Comparison of ENCODE assay signal across 10 cellular contexts in the genomic region with DNA sequence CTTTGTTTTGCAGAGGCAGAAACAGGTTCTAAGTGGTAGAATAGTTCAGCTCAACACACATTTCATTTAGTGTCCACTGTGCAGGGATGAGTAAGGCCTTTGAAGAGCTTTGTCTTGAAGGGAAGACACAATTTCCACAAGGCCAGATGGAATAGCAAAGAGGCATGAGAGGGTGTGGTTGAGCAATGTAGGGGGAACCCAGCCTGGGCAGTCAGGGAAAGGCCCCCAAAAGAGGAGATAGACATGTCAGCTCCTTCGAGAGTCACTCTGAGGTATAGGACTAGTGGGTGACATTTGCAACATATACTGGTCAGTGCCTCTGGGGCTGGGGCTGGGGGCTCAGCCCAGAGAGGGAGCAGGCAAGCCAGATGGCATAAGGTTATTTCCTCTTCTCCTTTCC. TPM values are rescaled to one million over a fixed set of nuclear protein-coding genes. Genes with fewer than 3 reads are reported as not detected.
DNase-seq lines count a peak whose midpoint lies in the region; ATAC-seq and TF ChIP-seq lines count a peak whose summit lies in the region.
"Had no signal": no experiment of that assay in that cellular context is flagged by ENCODE, and none has a peak within 500 bp of the region (broad histone marks: within the 10 kb centered on the region; RNA-seq: fewer than 3 reads in every experiment).

No MANE protein-coding gene starts in this region.

- peak overlapping the region in 7 of 9 donors; percentile 4 to 84 (median 27) for H3K27ac Mint-ChIP-seq in naive thymus-derived CD4-positive, alpha-beta T cell
- H3K27ac Mint-ChIP-seq in Calu3 (ENCODE audit: unreplicated experiment) = no peak overlapping the region

- POLR2A ChIA-PET in naive thymus-derived CD4-positive, alpha-beta T cell (lab: Charles Lee) = no interaction called here

- peaks cover 100% of the 10 kb centered on the region for H3K4me1 ChIP-seq in left ventricle myocardium inferior
- H3K4me1 ChIP-seq in naive thymus-derived CD4-positive, alpha-beta T cell (ENCODE audit: control insufficient read depth in 2 of 2, insufficient read depth in 2 of 2, low read length in 2 of 2) = peaks cover 43 to 58% of the 10 kb centered on the region in 2 donors
- no peaks in the 10 kb centered on the region for H3K4me1 ChIP-seq in urinary bladder (ENCODE audit: insufficient read depth)
- peaks cover 19% of the 10 kb centered on the region for H3K4me1 ChIP-seq in foreskin keratinocyte
- H3K4me1 ChIP-seq: BE2C had no signal

- intact Hi-C loops in left ventricle myocardium inferior (cut with micrococcal nuclease) (no loop called here), Right ventricle myocardium inferior (cut with DNase I) (no loop called here), Calu3 (cut with micrococcal nuclease; ENCODE audit: unreplicated experiment) (no loop called here)
- intact Hi-C loops in naive thymus-derived CD4-positive, alpha-beta T cell (cut with micrococcal nuclease) = no loop called here

- H3K4me3 ChIP-seq in left ventricle myocardium inferior (peak overlapping the region; percentile 36), urinary bladder (ENCODE audit: low read depth, low read length) (peak overlapping the region; percentile 11)
- no peak overlapping the region for H3K4me3 ChIP-seq in naive thymus-derived CD4-positive, alpha-beta T cell (ENCODE audit: low read length)

- H3K4me3 Mint-ChIP-seq in naive thymus-derived CD4-positive, alpha-beta T cell = peak overlapping the region in 7 of 10 donors; percentile 27 to 83 (median 62)
- H3K4me3 Mint-ChIP-seq in Calu3 (ENCODE audit: low read depth, unreplicated experiment) = no peak overlapping the region

- BruUV-seq in Calu3 (replicated peaks; lab: Mats Ljungman, UMichigan) = no TSS peak

- ATAC-seq in Right ventricle myocardium inferior (no peak), foreskin keratinocyte (no peak), HG02678 (IDR thresholded peaks at IDR 0.05; ENCODE audit: unreplicated experiment) (no peak)
- no peak for ATAC-seq in naive thymus-derived CD4-positive, alpha-beta T cell

- 83% methylated on average over 1 of the region's 1 CpG for WGBS in urinary bladder

- CTCF ChIA-PET in naive thymus-derived CD4-positive, alpha-beta T cell (lab: Charles Lee) = interaction anchor here (0.6 to 0.7 kb wide), 2 partner anchors 563 to 1202 kb away, joined by 3 to 5 read pairs; no protein-coding TSS in a partner anchor
- CTCF ChIA-PET in Calu3 (lab: Charles Lee) = no interaction called here

- H3K27ac ChIP-seq in left ventricle myocardium inferior (replicated peaks) (peak overlapping the region; percentile 74), cingulate gyrus (ENCODE audit: low read depth, low read length) (peak overlapping the region; percentile 49), urinary bladder (ENCODE audit: low read depth) (no peak overlapping the region), foreskin keratinocyte (no peak overlapping the region)
- H3K27ac ChIP-seq in naive thymus-derived CD4-positive, alpha-beta T cell (ENCODE audit: low read depth, low read length) = peak overlapping the region; percentile 1

- peaks cover 11% of the 10 kb centered on the region for H3K36me3 ChIP-seq in left ventricle myocardium inferior
- peaks cover 0 to 35% (median 3%) of the 10 kb centered on the region in 3 experiments for H3K36me3 ChIP-seq in naive thymus-derived CD4-positive, alpha-beta T cell (ENCODE audit: control insufficient read depth in 2 of 3, insufficient read depth in 3 of 3, low read length in 3 of 3)
- H3K36me3 ChIP-seq in urinary bladder (ENCODE audit: insufficient read depth) = no peaks in the 10 kb centered on the region

- H3K9me3 ChIP-seq in left ventricle myocardium inferior (replicated peaks) = no peaks in the 10 kb centered on the region
- H3K9me3 ChIP-seq in naive thymus-derived CD4-positive, alpha-beta T cell (ENCODE audit: control insufficient read depth in 2 of 3, low read length in 3 of 3) = no peaks in the 10 kb centered on the region
- H3K9me3 ChIP-seq: BE2C had no signal

- no peak for TF ChIP-seq CTCF in left ventricle myocardium inferior (IDR thresholded peaks at IDR 0.05; ENCODE audit: borderline replicate concordance)
- no peak for TF ChIP-seq CTCF in foreskin keratinocyte (conservative IDR thresholded peaks at IDR 0.05)
- TF ChIP-seq CTCF in Calu3 (IDR thresholded peaks at IDR 0.05; ENCODE audit: unreplicated experiment) = no peak

- peaks cover 63 to 89% (median 83%) of the 10 kb centered on the region in 7 donors for H3K4me1 Mint-ChIP-seq in naive thymus-derived CD4-positive, alpha-beta T cell
- H3K4me1 Mint-ChIP-seq in Calu3 (ENCODE audit: low read depth, unreplicated experiment) = peaks cover 28% of the 10 kb centered on the region

- DNase-seq in left ventricle myocardium inferior (no peak), Right ventricle myocardium inferior (ENCODE audit: missing footprints) (no peak), foreskin keratinocyte (no peak), Calu3 (no peak)
- no peak for DNase-seq in naive thymus-derived CD4-positive, alpha-beta T cell
- DNase-seq: BE2C, NCI-H1105 treated with DMSO at 0.1 percent for 48 hours had no signal

- H3K27me3 Mint-ChIP-seq in naive thymus-derived CD4-positive, alpha-beta T cell = no peaks in the 10 kb centered on the region
- H3K27me3 Mint-ChIP-seq in Calu3 (ENCODE audit: unreplicated experiment) = no peaks in the 10 kb centered on the region

- H3K27me3 ChIP-seq in left ventricle myocardium inferior (ENCODE audit: low read depth) (no peaks in the 10 kb centered on the region), foreskin keratinocyte (no peaks in the 10 kb centered on the region)
- no peaks in the 10 kb centered on the region for H3K27me3 ChIP-seq in naive thymus-derived CD4-positive, alpha-beta T cell (ENCODE audit: control insufficient read depth in 2 of 2, insufficient read depth in 2 of 2, low read length in 2 of 2)
- H3K27me3 ChIP-seq: BE2C had no signal

- no peaks in the 10 kb centered on the region for H3K9me3 Mint-ChIP-seq in naive thymus-derived CD4-positive, alpha-beta T cell
- H3K9me3 Mint-ChIP-seq in Calu3 (ENCODE audit: low read depth, unreplicated experiment) = no peaks in the 10 kb centered on the region

- peaks cover 8 to 38% (median 17%) of the 10 kb centered on the region in 5 donors for H3K36me3 Mint-ChIP-seq in naive thymus-derived CD4-positive, alpha-beta T cell
- peaks cover 18% of the 10 kb centered on the region for H3K36me3 Mint-ChIP-seq in Calu3 (ENCODE audit: insufficient read depth, unreplicated experiment)

RNA-seq across cellular contexts. Expression of a gene that starts 7.0 kb away (rescaled TPM):
- 179 TPM for total RNA-seq in left ventricle myocardium inferior
- total RNA-seq in Right ventricle myocardium inferior = 183 TPM
- total RNA-seq in naive thymus-derived CD4-positive, alpha-beta T cell = 100 to 1,000 TPM in 3 of 5 experiments, 10 to 100 TPM in 2; 97.4 to 135 (median 108) TPM
- polyA plus RNA-seq in naive thymus-derived CD4-positive, alpha-beta T cell = 100 to 1,000 TPM; 121 to 154 TPM
- total RNA-seq in urinary bladder = 62.6 TPM
- polyA plus RNA-seq in urinary bladder = 83.8 TPM
- 79.7 and 87.7 TPM in 2 replicates for total RNA-seq in foreskin keratinocyte
- 54.0 and 59.2 TPM in 2 replicates for polyA plus RNA-seq in foreskin keratinocyte
- 51.7 and 54.9 TPM in 2 replicates for total RNA-seq in Calu3 (2022)

RNA-seq across cellular contexts. Expression of a gene that starts 34.8 kb away (rescaled TPM):
- total RNA-seq in left ventricle myocardium inferior (8.8 TPM), Right ventricle myocardium inferior (8.4 TPM), urinary bladder (25.6 TPM), foreskin keratinocyte (32.8 and 33.6 TPM in 2 replicates), Calu3 (2022) (10.0 and 10.7 TPM in 2 replicates)
- 10 to 100 TPM; 12.9 to 21.6 (median 16.5) TPM for total RNA-seq in naive thymus-derived CD4-positive, alpha-beta T cell
- polyA plus RNA-seq in naive thymus-derived CD4-positive, alpha-beta T cell = 1 to 10 TPM in 1 of 2 donors, under 1 TPM in 1; 0.89 to 2.0 TPM
- polyA plus RNA-seq in urinary bladder (24.5 TPM), foreskin keratinocyte (16.7 and 17.8 TPM in 2 replicates)

Comparison
In these comparisons a context has a peak if more than half of its experiments do, and no peak if none do; other contexts are left out.
1. H3K27ac ChIP-seq: peak in left ventricle myocardium inferior (single experiment), cingulate gyrus (single experiment) and naive thymus-derived CD4-positive, alpha-beta T cell (single experiment); none in urinary bladder (single experiment) and foreskin keratinocyte (single experiment).